Comparison of ENCODE assay signal across 29 cellular contexts in genomic region chr9:1575939-1576338, GRCh38.
"Had no signal": no experiment of that assay in that cellular context is flagged by ENCODE, and none has a peak within 500 bp of the region (broad histone marks: within the 10 kb centered on the region; RNA-seq: fewer than 3 reads in every experiment).

No MANE protein-coding gene starts in this region.

- H3K36me3 Mint-ChIP-seq: naive thymus-derived CD4-positive, alpha-beta T cell; neural progenitor cell; stimulated activated effector memory CD8-positive, alpha-beta T cell treated with anti-CD3 and anti-CD28 coated beads, Interleukin-12 subunit alpha, Interleukin-12 subunit beta, amount 100 ng/mL, for 72 hours had no signal

- DNase-seq: naive thymus-derived CD4-positive, alpha-beta T cell; natural killer cell; nucleus accumbens; ovary; psoas muscle; right cardiac atrium; sigmoid colon; small intestine; stimulated activated CD4-positive, alpha-beta T cell treated with anti-CD3 and anti-CD28 coated beads, Interleukin-15, amount 100 ng/mL, for 24 hours; stimulated activated CD4-positive, alpha-beta T cell treated with anti-CD3 and anti-CD28 coated beads, Interleukin-2, amount 100 ng/mL, for 24 hours; stimulated activated CD4-positive, alpha-beta T cell treated with anti-CD3 and anti-CD28 coated beads, Interleukin-2, amount 100 ng/mL, for 48 hours; stimulated activated CD4-positive, alpha-beta T cell treated with anti-CD3 and anti-CD28 coated beads, Interleukin-4, amount 100 ng/mL, for 24 hours; stimulated activated naive CD4-positive, alpha-beta T cell; stimulated activated naive CD8-positive, alpha-beta T cell treated with anti-CD3 and anti-CD28 coated beads, Interleukin-15, amount 100 ng/mL, for 72 hours; stimulated activated naive CD8-positive, alpha-beta T cell treated with anti-CD3 and anti-CD28 coated beads, Interleukin-15, Interleukin-2, amounts not matched to agents 100 U/mL and 50 U/mL, for 24 hours; substantia nigra; testis; tibial artery; transverse colon; upper lobe of left lung; uterus had no signal

- H3K27me3 ChIP-seq: neural progenitor cell, neutrophil, ovary, right lobe of liver, sigmoid colon, suprapubic skin, testis, tibial artery, transverse colon, upper lobe of left lung, uterus had no signal

- H3K4me1 ChIP-seq: neural progenitor cell, parathyroid adenoma, psoas muscle, right lobe of liver, sigmoid colon, suprapubic skin, testis, tibial artery, transverse colon, upper lobe of left lung, uterus had no signal

- H3K4me3 ChIP-seq: neural progenitor cell, ovary, psoas muscle, right lobe of liver, sigmoid colon, suprapubic skin, testis, tibial artery, transverse colon, upper lobe of left lung, uterus had no signal

- H3K4me1 Mint-ChIP-seq: naive thymus-derived CD4-positive, alpha-beta T cell; natural killer cell; nephron; neural progenitor cell; stimulated activated effector memory CD8-positive, alpha-beta T cell treated with anti-CD3 and anti-CD28 coated beads, Interleukin-12 subunit alpha, Interleukin-12 subunit beta, amount 100 ng/mL, for 72 hours; stimulated activated naive CD8-positive, alpha-beta T cell treated with anti-CD3 and anti-CD28 coated beads, Interleukin-15, amount 100 ng/mL, for 72 hours had no signal

- H3K4me3 Mint-ChIP-seq: naive thymus-derived CD4-positive, alpha-beta T cell; natural killer cell; nephron; neural progenitor cell; stimulated activated effector memory CD8-positive, alpha-beta T cell treated with anti-CD3 and anti-CD28 coated beads, Interleukin-12 subunit alpha, Interleukin-12 subunit beta, amount 100 ng/mL, for 72 hours; stimulated activated naive CD8-positive, alpha-beta T cell treated with anti-CD3 and anti-CD28 coated beads, Interleukin-15, amount 100 ng/mL, for 72 hours had no signal

- H2AFZ ChIP-seq: neural progenitor cell, parathyroid adenoma had no signal

- H3K27ac ChIP-seq: neural progenitor cell, neutrophil, ovary, parathyroid adenoma, psoas muscle, right lobe of liver, sigmoid colon, suprapubic skin, testis, tibial artery, transverse colon, upper lobe of left lung, uterus had no signal

- H3K79me2 ChIP-seq: parathyroid adenoma had no signal

- H3K9ac ChIP-seq: neural progenitor cell, parathyroid adenoma had no signal

- H3K27ac Mint-ChIP-seq: naive thymus-derived CD4-positive, alpha-beta T cell; natural killer cell; nephron; neural progenitor cell; progenitor cell of endocrine pancreas; stimulated activated effector memory CD8-positive, alpha-beta T cell treated with anti-CD3 and anti-CD28 coated beads, Interleukin-12 subunit alpha, Interleukin-12 subunit beta, amount 100 ng/mL, for 72 hours; stimulated activated naive CD8-positive, alpha-beta T cell treated with anti-CD3 and anti-CD28 coated beads, Interleukin-15, amount 100 ng/mL, for 72 hours had no signal

- H3K27me3 Mint-ChIP-seq: progenitor cell of endocrine pancreas had no signal

- H3K9me3 ChIP-seq: neutrophil, ovary, psoas muscle, right lobe of liver, sigmoid colon, suprapubic skin, testis, transverse colon had no signal

- H3K36me3 ChIP-seq: neural progenitor cell, neutrophil, ovary, right lobe of liver, sigmoid colon, suprapubic skin, tibial artery, transverse colon, upper lobe of left lung, uterus had no signal

- H3K4me2 ChIP-seq: neural progenitor cell had no signal

- ATAC-seq: naive thymus-derived CD4-positive, alpha-beta T cell; natural killer cell; psoas muscle; right cardiac atrium; stimulated activated naive CD8-positive, alpha-beta T cell treated with anti-CD3 and anti-CD28 coated beads, Interleukin-15, amount 100 ng/mL, for 72 hours; stimulated activated naive CD8-positive, alpha-beta T cell treated with anti-CD3 and anti-CD28 coated beads, Interleukin-15, Interleukin-2, amounts not matched to agents 100 U/mL and 50 U/mL, for 24 hours had no signal
